Comparison of ENCODE assay signal across 9 cellular contexts in the genomic region with DNA sequence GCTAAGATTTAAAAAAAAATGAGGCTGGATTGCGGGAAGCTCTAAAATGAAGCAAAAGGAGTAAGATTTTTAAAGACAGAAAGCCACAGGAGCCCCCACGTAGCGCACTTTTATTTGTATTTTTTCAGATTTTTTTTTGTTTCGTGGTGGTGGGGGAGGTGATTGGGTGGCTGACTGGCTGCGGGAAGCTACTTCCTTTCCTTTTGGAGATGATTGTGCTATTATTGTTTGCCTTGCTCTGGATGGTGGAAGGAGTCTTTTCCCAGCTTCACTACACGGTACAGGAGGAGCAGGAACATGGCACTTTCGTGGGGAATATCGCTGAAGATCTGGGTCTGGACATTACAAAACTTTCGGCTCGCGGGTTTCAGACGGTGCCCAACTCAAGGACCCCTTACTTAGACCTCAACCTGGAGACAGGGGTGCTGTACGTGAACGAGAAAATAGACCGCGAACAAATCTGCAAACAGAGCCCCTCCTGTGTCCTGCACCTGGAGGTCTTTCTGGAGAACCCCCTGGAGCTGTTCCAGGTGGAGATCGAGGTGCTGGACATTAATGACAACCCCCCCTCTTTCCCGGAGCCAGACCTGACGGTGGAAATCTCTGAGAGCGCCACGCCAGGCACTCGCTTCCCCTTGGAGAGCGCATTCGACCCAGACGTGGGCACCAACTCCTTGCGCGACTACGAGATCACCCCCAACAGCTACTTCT. TPM values are rescaled to one million over a fixed set of nuclear protein-coding genes. Genes with fewer than 3 reads are reported as not detected.
DNase-seq lines count a peak whose midpoint lies in the region; ATAC-seq and TF ChIP-seq lines count a peak whose summit lies in the region.
"Had no signal": no experiment of that assay in that cellular context is flagged by ENCODE, and none has a peak within 500 bp of the region (broad histone marks: within the 10 kb centered on the region; RNA-seq: fewer than 3 reads in every experiment).

No MANE protein-coding gene starts in this region.

- CTCF ChIA-PET in naive thymus-derived CD4-positive, alpha-beta T cell (lab: Charles Lee): no interaction called here
- CTCF ChIA-PET in CD4-positive, alpha-beta T cell (lab: Charles Lee): no interaction called here

- H3K9me3 ChIP-seq in heart right ventricle: no peaks in the 10 kb centered on the region
- H3K9me3 ChIP-seq in naive thymus-derived CD4-positive, alpha-beta T cell (ENCODE audit: control insufficient read depth in 2 of 3, low read length in 3 of 3): peaks cover 0 to 5% (median 0%) of the 10 kb centered on the region in 3 experiments
- H3K9me3 ChIP-seq in vagina: no peaks in the 10 kb centered on the region
- H3K9me3 ChIP-seq in CD4-positive, alpha-beta T cell (ENCODE audit: control insufficient read depth, low read length): no peaks in the 10 kb centered on the region

- H3K4me3 ChIP-seq in heart right ventricle (peak overlapping the region in 9 of 10 donors; percentile 22 to 50 (median 41)), vagina (peak overlapping the region; percentile 42 to 55)
- H3K4me3 ChIP-seq in naive thymus-derived CD4-positive, alpha-beta T cell (ENCODE audit: low read length): no peak overlapping the region

- H3K4me3 Mint-ChIP-seq in naive thymus-derived CD4-positive, alpha-beta T cell: peak overlapping the region in 7 of 10 donors; percentile 18 to 78 (median 52)
- H3K4me3 Mint-ChIP-seq in CD4-positive, alpha-beta T cell: no peak overlapping the region

- peaks cover 62 to 87% (median 83%) of the 10 kb centered on the region in 5 donors for H3K27me3 Mint-ChIP-seq in naive thymus-derived CD4-positive, alpha-beta T cell
- H3K27me3 Mint-ChIP-seq in CD4-positive, alpha-beta T cell: peaks cover 87% of the 10 kb centered on the region

- POLR2A ChIA-PET in naive thymus-derived CD4-positive, alpha-beta T cell (lab: Charles Lee): no interaction called here
- POLR2A ChIA-PET in CD4-positive, alpha-beta T cell (lab: Charles Lee): no interaction called here

- H3K27me3 ChIP-seq in heart right ventricle (peaks cover 30 to 100% (median 96%) of the 10 kb centered on the region in 7 donors), vagina (peaks cover 10% of the 10 kb centered on the region)
- peaks cover 0 to 2% of the 10 kb centered on the region in 2 donors for H3K27me3 ChIP-seq in naive thymus-derived CD4-positive, alpha-beta T cell (ENCODE audit: control insufficient read depth in 2 of 2, insufficient read depth in 2 of 2, low read length in 2 of 2)
- H3K27me3 ChIP-seq in CD4-positive, alpha-beta T cell (ENCODE audit: control insufficient read depth, insufficient read depth, low read length): peaks cover 78% of the 10 kb centered on the region

- peaks cover 0 to 27% (median 1%) of the 10 kb centered on the region in 5 donors for H3K36me3 Mint-ChIP-seq in naive thymus-derived CD4-positive, alpha-beta T cell
- no peaks in the 10 kb centered on the region for H3K36me3 Mint-ChIP-seq in CD4-positive, alpha-beta T cell (ENCODE audit: low read depth)

- no peak for ATAC-seq in heart right ventricle
- ATAC-seq in Right ventricle myocardium inferior: no peak
- ATAC-seq in naive thymus-derived CD4-positive, alpha-beta T cell: no peak
- no peak for ATAC-seq in CD4-positive, alpha-beta T cell (ENCODE audit: poor library complexity)

- DNase-seq in heart right ventricle (no peak), Right ventricle myocardium inferior (ENCODE audit: missing footprints) (no peak), vagina (ENCODE audit: extremely low spot score in 2 of 2) (no peak), NCI-H1105 treated with DMSO at 0.1 percent for 48 hours (lab: John Stamatoyannopoulos, UW) (no peak), ecto neural progenitor cell (ENCODE audit: low spot score) (no peak)
- DNase-seq in naive thymus-derived CD4-positive, alpha-beta T cell: no peak
- DNase-seq in CD4-positive, alpha-beta T cell: no peak

- TF ChIP-seq CTCF in heart right ventricle (IDR thresholded peaks at IDR 0.05) (no peak), vagina (IDR thresholded peaks at IDR 0.05) (no peak)
- TF ChIP-seq CTCF in CD4-positive, alpha-beta T cell (IDR thresholded peaks at IDR 0.05): no peak

- intact Hi-C loops in heart right ventricle (cut with DNase I): no loop called here
- intact Hi-C loops in Right ventricle myocardium inferior (cut with DNase I): no loop called here
- intact Hi-C loops in naive thymus-derived CD4-positive, alpha-beta T cell (cut with micrococcal nuclease): no loop called here
- intact Hi-C loops in vagina (cut with DNase I): loop anchor here (5.0 kb wide), 1 partner anchor 1757 kb away; no protein-coding TSS in a partner anchor
- intact Hi-C loops in CD4-positive, alpha-beta T cell (cut with DNase I, micrococcal nuclease): no loop called here

- H3K4me1 Mint-ChIP-seq in naive thymus-derived CD4-positive, alpha-beta T cell: peaks cover 5 to 35% (median 25%) of the 10 kb centered on the region in 7 donors
- peaks cover 31% of the 10 kb centered on the region for H3K4me1 Mint-ChIP-seq in CD4-positive, alpha-beta T cell (ENCODE audit: low read depth)

- H3K27ac ChIP-seq in heart right ventricle: no peak overlapping the region
- H3K27ac ChIP-seq in cingulate gyrus (ENCODE audit: low read depth, low read length): peak overlapping the region; percentile 92
- no peak overlapping the region for H3K27ac ChIP-seq in naive thymus-derived CD4-positive, alpha-beta T cell (ENCODE audit: low read depth, low read length)
- no peak overlapping the region for H3K27ac ChIP-seq in vagina
- no peak overlapping the region for H3K27ac ChIP-seq in CD4-positive, alpha-beta T cell (ENCODE audit: low read depth, low read length)

- TF ChIP-seq POLR2A in vagina (IDR thresholded peaks at IDR 0.05): no peak

- H3K9me3 Mint-ChIP-seq in naive thymus-derived CD4-positive, alpha-beta T cell: peaks cover 0 to 21% (median 5%) of the 10 kb centered on the region in 11 donors
- H3K9me3 Mint-ChIP-seq in CD4-positive, alpha-beta T cell: no peaks in the 10 kb centered on the region

- WGBS in heart right ventricle, 2 donors: 1% methylated on average over 28 of the region's 28 CpGs

- H3K4me1 ChIP-seq in heart right ventricle (peaks cover 6 to 65% (median 60%) of the 10 kb centered on the region in 9 donors), vagina (peaks cover 60% of the 10 kb centered on the region)
- H3K4me1 ChIP-seq in naive thymus-derived CD4-positive, alpha-beta T cell (ENCODE audit: control insufficient read depth in 2 of 2, insufficient read depth in 2 of 2, low read length in 2 of 2): no peaks in the 10 kb centered on the region

- peak overlapping the region in 1 of 9 donors; percentile 15 for H3K27ac Mint-ChIP-seq in naive thymus-derived CD4-positive, alpha-beta T cell
- no peak overlapping the region for H3K27ac Mint-ChIP-seq in CD4-positive, alpha-beta T cell

- H3K36me3 ChIP-seq in heart right ventricle (no peaks in the 10 kb centered on the region), vagina (no peaks in the 10 kb centered on the region)
- no peaks in the 10 kb centered on the region for H3K36me3 ChIP-seq in naive thymus-derived CD4-positive, alpha-beta T cell (ENCODE audit: control insufficient read depth in 2 of 3, insufficient read depth in 3 of 3, low read length in 3 of 3)

RNA-seq across cellular contexts. Expression of gene PCDH10, which starts 1.0 kb away (rescaled TPM):
- total RNA-seq in heart right ventricle (under 1 TPM in 7 of 10 donors, not detected in 3; 0.04 to 0.20 (median 0.10) TPM), Right ventricle myocardium inferior (0.03 TPM), vagina (6.9 TPM)
- under 1 TPM; 0.01 to 0.07 TPM for polyA plus RNA-seq in heart right ventricle
- not detected for total RNA-seq in naive thymus-derived CD4-positive, alpha-beta T cell
- polyA plus RNA-seq in naive thymus-derived CD4-positive, alpha-beta T cell: not detected
- total RNA-seq in CD4-positive, alpha-beta T cell: not detected
- total RNA-seq: T-helper 1 cell treated with Interleukin-12 subunit alpha and Interleukin-12 subunit beta and Interleukin-4 antibody, amounts not matched to agents 30 ng/mL and 1 ng/mL, for 36 hours had no signal
